8 cellular contexts compared by ENCODE assay signal in genomic region chr4:55866973-55867574, GRCh38. TPM values are rescaled to one million over a fixed set of nuclear protein-coding genes. Genes with fewer than 3 reads are reported as not detected.
DNase-seq lines count a peak whose midpoint lies in the region; ATAC-seq and TF ChIP-seq lines count a peak whose summit lies in the region.

No MANE protein-coding gene starts in this region.

- H3K27ac ChIP-seq in GM23338 (ENCODE audit: low read depth) = no peak overlapping the region
- no peak overlapping the region for H3K27ac ChIP-seq in KMS-11
- H3K27ac ChIP-seq in OCI-LY3 (ENCODE audit: low read length) = no peak overlapping the region
- H3K27ac ChIP-seq in left lung = peak overlapping the region; percentile 65 to 75

- no peaks in the 10 kb centered on the region for H3F3A ChIP-seq in GM23338 (replicated peaks; ENCODE audit: low read depth)

- H3K4me1 ChIP-seq in GM23338 (ENCODE audit: insufficient read depth) (no peaks in the 10 kb centered on the region), KMS-11 (ENCODE audit: low read depth, poor library complexity, severe bottlenecking) (peaks cover 29% of the 10 kb centered on the region), OCI-LY3 (ENCODE audit: low read length) (peaks cover 7% of the 10 kb centered on the region), left lung (peaks cover 6 to 23% of the 10 kb centered on the region in 2 donors)

- no peaks in the 10 kb centered on the region for H4K20me1 ChIP-seq in GM23338 (replicated peaks; ENCODE audit: insufficient read depth)
- no peaks in the 10 kb centered on the region for H4K20me1 ChIP-seq in KMS-11 (ENCODE audit: insufficient read depth)
- no peaks in the 10 kb centered on the region for H4K20me1 ChIP-seq in OCI-LY3 (ENCODE audit: insufficient read depth, low read length)

- H3K27ac Mint-ChIP-seq in GM23338 (no peak overlapping the region), type B pancreatic cell (peak overlapping the region; percentile 24)

- H3K4me3 Mint-ChIP-seq in GM23338 = no peak overlapping the region
- H3K4me3 Mint-ChIP-seq in type B pancreatic cell = no peak overlapping the region

- H3K4me3 ChIP-seq in GM23338 = no peak overlapping the region
- H3K4me3 ChIP-seq in KMS-11 (IDR thresholded peaks at IDR 0.05; ENCODE audit: insufficient read depth, low read depth, low read length) = no peak overlapping the region
- H3K4me3 ChIP-seq in OCI-LY3 (ENCODE audit: low read length) = peak overlapping the region; percentile 44
- no peak overlapping the region for H3K4me3 ChIP-seq in left lung

- no peaks in the 10 kb centered on the region for H3K27me3 Mint-ChIP-seq in GM23338 (ENCODE audit: insufficient read depth, low read depth, poor library complexity)
- H3K27me3 Mint-ChIP-seq in type B pancreatic cell = no peaks in the 10 kb centered on the region

- TF ChIP-seq CTCF in GM23338 (conservative IDR thresholded peaks at IDR 0.05; ENCODE audit: low read depth in 2 of 2) (peak; percentile 85 to 97), KMS-11 (conservative IDR thresholded peaks at IDR 0.05; ENCODE audit: low read depth, low read length) (peak; percentile 85), OCI-LY3 (IDR thresholded peaks at IDR 0.05; ENCODE audit: low read depth, low read length) (peak; percentile 85), left lung (IDR thresholded peaks at IDR 0.05) (peak; percentile 66 to 86), type B pancreatic cell (conservative IDR thresholded peaks at IDR 0.05) (peak; percentile 95)

- H3K79me2 ChIP-seq in GM23338 (replicated peaks; ENCODE audit: insufficient read depth) (no peaks in the 10 kb centered on the region), KMS-11 (ENCODE audit: insufficient read depth, low read depth) (0 out of 2 replicates have a peak, but pooled peaks cover 4% of the 10 kb centered on the region), OCI-LY3 (ENCODE audit: low read length) (no peaks in the 10 kb centered on the region)

- DNase-seq in A172 (ENCODE audit: low spot score) (peak; percentile 59), ELR (ENCODE audit: low read depth) (peak; percentile 76), GM23338 (ENCODE audit: low spot score) (peak; percentile 77), cerebellar cortex (ENCODE audit: low spot score) (peak; percentile 67), left lung (no peak), type B pancreatic cell (ENCODE audit: extremely low spot score, unreplicated experiment) (no peak)

- ATAC-seq in GM23338 (peak; percentile 58; the same call in 2 of the 3 replicates), left lung (peak; percentile 90)

- H3K36me3 Mint-ChIP-seq in GM23338 (ENCODE audit: low read depth) (peaks cover 20% of the 10 kb centered on the region), type B pancreatic cell (peaks cover 12% of the 10 kb centered on the region)

- no peaks in the 10 kb centered on the region for H3K9me2 ChIP-seq in GM23338 (ENCODE audit: insufficient read depth)

- intact Hi-C loops in left lung (cut with DNase I) = no loop called here

- no peaks in the 10 kb centered on the region for H3K27me3 ChIP-seq in GM23338 (ENCODE audit: insufficient read depth)
- H3K27me3 ChIP-seq in KMS-11 (ENCODE audit: insufficient read depth, low read depth) = no peaks in the 10 kb centered on the region
- H3K27me3 ChIP-seq in OCI-LY3 (ENCODE audit: low read depth, low read length) = no peaks in the 10 kb centered on the region
- H3K27me3 ChIP-seq in left lung = no peaks in the 10 kb centered on the region

- H3K9me3 ChIP-seq in OCI-LY3 (ENCODE audit: insufficient read depth, low read length) (no peaks in the 10 kb centered on the region), left lung (no peaks in the 10 kb centered on the region)

- H3K4me1 Mint-ChIP-seq in GM23338 = no peaks in the 10 kb centered on the region
- H3K4me1 Mint-ChIP-seq in type B pancreatic cell (ENCODE audit: unreplicated experiment) = peaks cover 11% of the 10 kb centered on the region

- H3K4me2 ChIP-seq in GM23338 (no peak overlapping the region), KMS-11 (no peak overlapping the region), OCI-LY3 (ENCODE audit: low read length) (peak overlapping the region; percentile 55)

- H2AFZ ChIP-seq in GM23338 (no peak overlapping the region), KMS-11 (ENCODE audit: low read depth) (no peak overlapping the region), OCI-LY3 (ENCODE audit: low read depth, low read length) (no peak overlapping the region)

- H3K9me3 Mint-ChIP-seq in GM23338 (no peaks in the 10 kb centered on the region; the same call in 1 of the 3 replicates), type B pancreatic cell (no peaks in the 10 kb centered on the region)

- H3K9ac ChIP-seq in KMS-11 = no peak overlapping the region
- H3K9ac ChIP-seq in OCI-LY3 (ENCODE audit: low read length) = no peak overlapping the region; the same call in 1 of the 2 replicates

- no peaks in the 10 kb centered on the region; the same call in 1 of the 2 replicates for H3K36me3 ChIP-seq in GM23338 (ENCODE audit: insufficient read depth)
- no peaks in the 10 kb centered on the region; the same call in 1 of the 2 replicates for H3K36me3 ChIP-seq in KMS-11 (ENCODE audit: insufficient read depth)
- H3K36me3 ChIP-seq in OCI-LY3 (replicated peaks; ENCODE audit: low read depth, low read length) = peaks cover 21% of the 10 kb centered on the region
- H3K36me3 ChIP-seq in left lung = peaks cover 0 to 69% of the 10 kb centered on the region in 2 donors

TF ChIP-seq in GM23338, 12 proteins besides CTCF, POLR2A, EP300 and RAD21 (continues in another document):
- no peak for TF ChIP-seq POLR2AphosphoS5 (IDR thresholded peaks at IDR 0.05; ENCODE audit: low read depth)
- no peak for TF ChIP-seq EZH2phosphoT487 (IDR thresholded peaks at IDR 0.05; ENCODE audit: unreplicated experiment)
- TF ChIP-seq STAT1 (IDR thresholded peaks at IDR 0.05; ENCODE audit: unreplicated experiment) = no peak
- TF ChIP-seq, protein P1, sequence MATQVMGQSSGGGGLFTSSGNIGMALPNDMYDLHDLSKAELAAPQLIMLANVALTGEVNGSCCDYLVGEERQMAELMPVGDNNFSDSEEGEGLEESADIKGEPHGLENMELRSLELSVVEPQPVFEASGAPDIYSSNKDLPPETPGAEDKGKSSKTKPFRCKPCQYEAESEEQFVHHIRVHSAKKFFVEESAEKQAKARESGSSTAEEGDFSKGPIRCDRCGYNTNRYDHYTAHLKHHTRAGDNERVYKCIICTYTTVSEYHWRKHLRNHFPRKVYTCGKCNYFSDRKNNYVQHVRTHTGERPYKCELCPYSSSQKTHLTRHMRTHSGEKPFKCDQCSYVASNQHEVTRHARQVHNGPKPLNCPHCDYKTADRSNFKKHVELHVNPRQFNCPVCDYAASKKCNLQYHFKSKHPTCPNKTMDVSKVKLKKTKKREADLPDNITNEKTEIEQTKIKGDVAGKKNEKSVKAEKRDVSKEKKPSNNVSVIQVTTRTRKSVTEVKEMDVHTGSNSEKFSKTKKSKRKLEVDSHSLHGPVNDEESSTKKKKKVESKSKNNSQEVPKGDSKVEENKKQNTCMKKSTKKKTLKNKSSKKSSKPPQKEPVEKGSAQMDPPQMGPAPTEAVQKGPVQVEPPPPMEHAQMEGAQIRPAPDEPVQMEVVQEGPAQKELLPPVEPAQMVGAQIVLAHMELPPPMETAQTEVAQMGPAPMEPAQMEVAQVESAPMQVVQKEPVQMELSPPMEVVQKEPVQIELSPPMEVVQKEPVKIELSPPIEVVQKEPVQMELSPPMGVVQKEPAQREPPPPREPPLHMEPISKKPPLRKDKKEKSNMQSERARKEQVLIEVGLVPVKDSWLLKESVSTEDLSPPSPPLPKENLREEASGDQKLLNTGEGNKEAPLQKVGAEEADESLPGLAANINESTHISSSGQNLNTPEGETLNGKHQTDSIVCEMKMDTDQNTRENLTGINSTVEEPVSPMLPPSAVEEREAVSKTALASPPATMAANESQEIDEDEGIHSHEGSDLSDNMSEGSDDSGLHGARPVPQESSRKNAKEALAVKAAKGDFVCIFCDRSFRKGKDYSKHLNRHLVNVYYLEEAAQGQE (IDR thresholded peaks at IDR 0.05; ENCODE audit: unreplicated experiment) = no peak

RNA-seq across cellular contexts. Expression of gene EXOC1, which starts 13.6 kb away (rescaled TPM):
- 40.5 and 55.6 TPM in 2 replicates for total RNA-seq in A172 (2014; rRNA removed; shearing (Covaris generic))
- total RNA-seq in GM23338 (2014; rRNA removed; shearing (Covaris generic)) = 22.2 and 30.3 TPM in 2 replicates
- 11.1 and 13.4 TPM in 2 replicates for polyA plus RNA-seq in GM23338 (2016; fragmentation: Nextera tagmentation; extraction: Ambion mirVana)
- total RNA-seq in left lung (10 to 100 TPM; 30.1 to 31.0 TPM), type B pancreatic cell (ENCODE audit: low replicate concordance) (25.6 and 29.0 TPM in 2 replicates)

RNA-seq across cellular contexts. Expression of gene EXOC1L, which starts 47.5 kb away (rescaled TPM):
- total RNA-seq in A172 (2014; rRNA removed; shearing (Covaris generic)) = not detected in 2 replicates
- not detected in 2 replicates for total RNA-seq in GM23338 (2014; rRNA removed; shearing (Covaris generic))
- polyA plus RNA-seq in GM23338 (2016; fragmentation: Nextera tagmentation; extraction: Ambion mirVana) = not detected in 2 replicates
- not detected for total RNA-seq in left lung
- total RNA-seq in type B pancreatic cell (ENCODE audit: low replicate concordance) = not detected in 2 replicates

Comparison
In these comparisons a context has a peak if more than half of its experiments do, and no peak if none do; other contexts are left out.
1. DNase-seq: peak in A172 (single experiment), ELR (single experiment), GM23338 (single experiment) and cerebellar cortex (single experiment); none in left lung (0 of 2) and type B pancreatic cell (single experiment).
2. H3K27ac ChIP-seq: peak in left lung (2 of 2); none in GM23338 (single experiment), KMS-11 (single experiment) and OCI-LY3 (single experiment).
3. Peak in every context shown above with its lines, with median percentiles within 50 percentile points of each other: CTCF ChIP-seq.